In the genomic region with DNA sequence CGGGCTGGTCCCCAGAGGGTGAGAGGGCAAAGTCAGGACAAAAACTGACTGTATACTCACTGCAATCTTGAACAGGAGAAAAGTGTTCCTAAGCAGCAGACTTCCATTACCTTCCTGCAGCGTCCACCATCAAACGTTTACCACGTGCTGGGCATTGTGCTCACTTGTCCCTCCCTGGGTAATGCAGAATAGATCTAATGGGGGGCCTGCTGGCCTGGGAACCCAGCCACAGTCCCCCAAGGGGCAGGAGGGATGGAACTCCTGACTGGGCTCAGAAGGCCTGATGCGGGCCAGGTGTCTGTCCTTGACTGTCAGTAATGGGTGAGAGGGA, we compare ENCODE assay signal across 8 cellular contexts. TPM values are rescaled to one million over a fixed set of nuclear protein-coding genes. Genes with fewer than 3 reads are reported as not detected.
DNase-seq lines count a peak whose midpoint lies in the region; ATAC-seq, FAIRE-seq and TF ChIP-seq lines count a peak whose summit lies in the region.

No MANE protein-coding gene starts in this region.

- H3K27me3 Mint-ChIP-seq in activated T-cell treated with anti-CD3 and anti-CD28 coated beads, Interleukin-2, amount 50 U/mL, for 4 hours (ENCODE audit: low read depth), result no peaks in the 10 kb centered on the region
- H3K27me3 Mint-ChIP-seq in activated T-helper 2 cell treated with anti-CD3 and anti-CD28 coated beads, Interferon-gamma antibody, Interleukin-2, Interleukin-4, amounts not matched to agents 10 μg/mL and 5 μg/mL and 100 μg/mL, durations not matched to agents 14 hours and 24 hours and 36 hours (ENCODE audit: low read depth), result no peaks in the 10 kb centered on the region

- TF ChIP-seq EP300 in tibial nerve (IDR thresholded peaks at IDR 0.05), result no peak

- H3K9me3 Mint-ChIP-seq in activated T-cell treated with anti-CD3 and anti-CD28 coated beads, Interleukin-2, amount 50 U/mL, for 4 hours, result no peaks in the 10 kb centered on the region
- no peaks in the 10 kb centered on the region for H3K9me3 Mint-ChIP-seq in activated T-helper 2 cell treated with anti-CD3 and anti-CD28 coated beads, Interferon-gamma antibody, Interleukin-2, Interleukin-4, amounts not matched to agents 10 μg/mL and 5 μg/mL and 100 μg/mL, durations not matched to agents 14 hours and 24 hours and 36 hours

- intact Hi-C loops in activated T-helper 2 cell treated with anti-CD3 and anti-CD28 coated beads, Interferon-gamma antibody, Interleukin-2, Interleukin-4, amounts not matched to agents 10 μg/mL and 5 μg/mL and 100 μg/mL, durations not matched to agents 14 hours and 24 hours and 36 hours (cut with micrococcal nuclease), result no loop called here

- peak overlapping the region in 3 of 4 donors; percentile 39 to 60 (median 55) for H3K4me3 ChIP-seq in tibial nerve

- H3K9me3 ChIP-seq in tibial nerve, result no peaks in the 10 kb centered on the region

- peak overlapping the region; percentile 98 for H3K27ac ChIP-seq in layer of hippocampus (ENCODE audit: low read depth, low read length)
- peak overlapping the region; percentile 53 to 92 (median 85) for H3K27ac ChIP-seq in tibial nerve

- 46% methylated on average over 5 of the region's 5 CpGs; no CpG with 5 or more reads in 1 of the 2 donors for WGBS in tibial nerve, 2 donors

- no peak for FAIRE-seq in RCC 7860 (lab: Jason Lieb, UNC)

- H3K27ac Mint-ChIP-seq in activated T-helper 2 cell treated with anti-CD3 and anti-CD28 coated beads, Interferon-gamma antibody, Interleukin-2, Interleukin-4, amounts not matched to agents 10 μg/mL and 5 μg/mL and 100 μg/mL, durations not matched to agents 14 hours and 24 hours and 36 hours, result peak overlapping the region; percentile 99

- H3K27me3 ChIP-seq in layer of hippocampus (ENCODE audit: control insufficient read depth, insufficient read depth, low read length), result no peaks in the 10 kb centered on the region
- H3K27me3 ChIP-seq in tibial nerve, result peaks cover 0 to 28% of the 10 kb centered on the region in 2 donors

- no peak for ATAC-seq in activated T-cell treated with anti-CD3 and anti-CD28 coated beads, Interleukin-2, amount 50 U/mL, for 4 hours
- no peak for ATAC-seq in HG03432 (IDR thresholded peaks at IDR 0.05; ENCODE audit: unreplicated experiment)

- no peak for DNase-seq in activated T-cell treated with anti-CD3 and anti-CD28 coated beads, Interleukin-2, amount 50 U/mL, for 4 hours
- DNase-seq in activated T-cell treated with anti-CD3 and anti-CD28 coated beads, Interleukin-2, amount 50 U/mL, for 1 hour, result no peak
- no peak for DNase-seq in activated T-helper 2 cell treated with anti-CD3 and anti-CD28 coated beads, Interferon-gamma antibody, Interleukin-2, Interleukin-4, amounts not matched to agents 10 μg/mL and 5 μg/mL and 100 μg/mL, durations not matched to agents 14 hours and 24 hours and 36 hours (ENCODE audit: low spot score)
- DNase-seq in tibial nerve (ENCODE audit: low spot score in 2 of 2) (no peak), RCC 7860 (ENCODE audit: low spot score) (no peak), cerebellar nuclear complex (lab: John Stamatoyannopoulos, UW) (no peak)

- TF ChIP-seq POLR2A in tibial nerve (IDR thresholded peaks at IDR 0.05), result no peak

- H3K4me3 Mint-ChIP-seq in activated T-cell treated with anti-CD3 and anti-CD28 coated beads, Interleukin-2, amount 50 U/mL, for 4 hours, result peak overlapping the region; percentile 93
- H3K4me3 Mint-ChIP-seq in activated T-helper 2 cell treated with anti-CD3 and anti-CD28 coated beads, Interferon-gamma antibody, Interleukin-2, Interleukin-4, amounts not matched to agents 10 μg/mL and 5 μg/mL and 100 μg/mL, durations not matched to agents 14 hours and 24 hours and 36 hours (ENCODE audit: low read depth), result peak overlapping the region; percentile 95

- peaks cover 0 to 18% (median 0%) of the 10 kb centered on the region in 4 donors for H3K4me1 ChIP-seq in tibial nerve

- H3K4me1 Mint-ChIP-seq in activated T-cell treated with anti-CD3 and anti-CD28 coated beads, Interleukin-2, amount 50 U/mL, for 4 hours (ENCODE audit: low read depth), result peaks cover 15% of the 10 kb centered on the region
- peaks cover 19% of the 10 kb centered on the region for H3K4me1 Mint-ChIP-seq in activated T-helper 2 cell treated with anti-CD3 and anti-CD28 coated beads, Interferon-gamma antibody, Interleukin-2, Interleukin-4, amounts not matched to agents 10 μg/mL and 5 μg/mL and 100 μg/mL, durations not matched to agents 14 hours and 24 hours and 36 hours (ENCODE audit: low read depth)

- no peaks in the 10 kb centered on the region for H3K36me3 Mint-ChIP-seq in activated T-cell treated with anti-CD3 and anti-CD28 coated beads, Interleukin-2, amount 50 U/mL, for 4 hours (ENCODE audit: insufficient read depth)
- no peaks in the 10 kb centered on the region for H3K36me3 Mint-ChIP-seq in activated T-helper 2 cell treated with anti-CD3 and anti-CD28 coated beads, Interferon-gamma antibody, Interleukin-2, Interleukin-4, amounts not matched to agents 10 μg/mL and 5 μg/mL and 100 μg/mL, durations not matched to agents 14 hours and 24 hours and 36 hours (ENCODE audit: low read depth)

- no peaks in the 10 kb centered on the region for H3K36me3 ChIP-seq in tibial nerve

- TF ChIP-seq CTCF in tibial nerve (IDR thresholded peaks at IDR 0.05), result no peak

RNA-seq across cellular contexts. Expression of a gene that starts 37.6 kb away (rescaled TPM):
- total RNA-seq in activated T-cell treated with anti-CD3 and anti-CD28 coated beads, Interleukin-2, amount 50 U/mL, for 4 hours, result 10 to 100 TPM; 19.4 to 23.5 (median 20.9) TPM
- total RNA-seq in activated T-helper 2 cell treated with anti-CD3 and anti-CD28 coated beads, Interferon-gamma antibody, Interleukin-2, Interleukin-4, amounts not matched to agents 10 μg/mL and 5 μg/mL and 100 μg/mL, durations not matched to agents 14 hours and 24 hours and 36 hours, result 26.2 and 28.2 TPM in 2 replicates
- total RNA-seq in tibial nerve, result 10 to 100 TPM; 14.9 to 89.4 (median 32.9) TPM

RNA-seq across cellular contexts. Expression of a gene that starts 52.6 kb away (rescaled TPM):
- total RNA-seq in activated T-cell treated with anti-CD3 and anti-CD28 coated beads, Interleukin-2, amount 50 U/mL, for 4 hours, result under 1 TPM in 1 of 3 donors, not detected in 2; 0.05 TPM
- total RNA-seq in activated T-helper 2 cell treated with anti-CD3 and anti-CD28 coated beads, Interferon-gamma antibody, Interleukin-2, Interleukin-4, amounts not matched to agents 10 μg/mL and 5 μg/mL and 100 μg/mL, durations not matched to agents 14 hours and 24 hours and 36 hours, result not detected in 2 replicates
- 10 to 100 TPM in 1 of 4 donors, 1 to 10 TPM in 3; 5.4 to 11.0 (median 8.0) TPM for total RNA-seq in tibial nerve
